ENCODE assay signal across 21 cellular contexts in genomic region chr22:35024364-35024692, GRCh38. TPM values are rescaled to one million over a fixed set of nuclear protein-coding genes. Genes with fewer than 3 reads are reported as not detected.
DNase-seq lines count a peak whose midpoint lies in the region; ATAC-seq, FAIRE-seq and TF ChIP-seq lines count a peak whose summit lies in the region.
"Had no signal": no experiment of that assay in that cellular context is flagged by ENCODE, and none has a peak within 500 bp of the region (broad histone marks: within the 10 kb centered on the region; RNA-seq: fewer than 3 reads in every experiment).

No MANE protein-coding gene starts in this region.

- H3K27ac Mint-ChIP-seq in activated naive CD8-positive, alpha-beta T cell = peak overlapping the region; percentile 4
- H3K27ac Mint-ChIP-seq in activated naive CD8-positive, alpha-beta T cell treated with anti-CD3 and anti-CD28 coated beads, Interleukin-2, amount 50 U/mL, for 24 hours = no peak overlapping the region
- H3K27ac Mint-ChIP-seq: memory B cell; natural killer cell; T-helper 2 cell treated with Interferon-gamma antibody and Interleukin-4, amounts not matched to agents 5 μg/mL and 100 μg/mL, for 36 hours had no signal

- intact Hi-C loops in lower lobe of right lung (cut with DNase I) = no loop called here
- intact Hi-C loops in upper lobe of right lung (cut with DNase I) = no loop called here
- intact Hi-C loops in kidney (cut with DNase I) = no loop called here

- H3K9me3 ChIP-seq in RWPE2 (ENCODE audit: severe bottlenecking) (no peaks in the 10 kb centered on the region), lower lobe of right lung (no peaks in the 10 kb centered on the region), upper lobe of right lung (no peaks in the 10 kb centered on the region), kidney (ENCODE audit: control insufficient read depth in 1 of 2, low read length in 2 of 2) (no peaks in the 10 kb centered on the region)
- H3K9me3 ChIP-seq: adrenal gland, psoas muscle had no signal

- H3K36me3 ChIP-seq in RWPE2 (ENCODE audit: low read depth) = no peaks in the 10 kb centered on the region
- H3K36me3 ChIP-seq in lower lobe of right lung = no peaks in the 10 kb centered on the region
- H3K36me3 ChIP-seq in upper lobe of right lung = no peaks in the 10 kb centered on the region
- no peaks in the 10 kb centered on the region for H3K36me3 ChIP-seq in kidney (ENCODE audit: control insufficient read depth in 1 of 2, insufficient read depth in 2 of 2, low read length in 2 of 2)
- H3K36me3 ChIP-seq: adrenal gland, heart left ventricle had no signal

- no peak for ATAC-seq in activated naive CD8-positive, alpha-beta T cell treated with anti-CD3 and anti-CD28 coated beads, Interleukin-2, amount 50 U/mL, for 24 hours
- ATAC-seq in RWPE2 (ENCODE audit: low read depth) (no peak), lower lobe of right lung (peak; percentile 27 to 33), upper lobe of right lung (no peak)
- ATAC-seq: psoas muscle had no signal

- H3K4me3 Mint-ChIP-seq in activated naive CD8-positive, alpha-beta T cell = no peak overlapping the region
- no peak overlapping the region for H3K4me3 Mint-ChIP-seq in activated naive CD8-positive, alpha-beta T cell treated with anti-CD3 and anti-CD28 coated beads, Interleukin-2, amount 50 U/mL, for 24 hours
- H3K4me3 Mint-ChIP-seq: memory B cell; natural killer cell; T-helper 2 cell treated with Interferon-gamma antibody and Interleukin-4, amounts not matched to agents 5 μg/mL and 100 μg/mL, for 36 hours had no signal

- H3K4me1 ChIP-seq in RWPE2 (ENCODE audit: insufficient read depth, poor library complexity, severe bottlenecking) (no peaks in the 10 kb centered on the region), lower lobe of right lung (no peaks in the 10 kb centered on the region), upper lobe of right lung (no peaks in the 10 kb centered on the region), kidney (ENCODE audit: control insufficient read depth in 1 of 2, insufficient read depth in 1 of 2, low read depth in 1 of 2, low read length in 2 of 2) (no peaks in the 10 kb centered on the region)
- H3K4me1 ChIP-seq: adrenal gland, psoas muscle had no signal

- H3K4me1 Mint-ChIP-seq in activated naive CD8-positive, alpha-beta T cell (ENCODE audit: low read depth) = no peaks in the 10 kb centered on the region
- H3K4me1 Mint-ChIP-seq in activated naive CD8-positive, alpha-beta T cell treated with anti-CD3 and anti-CD28 coated beads, Interleukin-2, amount 50 U/mL, for 24 hours = no peaks in the 10 kb centered on the region
- H3K4me1 Mint-ChIP-seq: memory B cell had no signal

- H3K27me3 ChIP-seq in RWPE2 (ENCODE audit: insufficient read depth, poor library complexity, severe bottlenecking) (no peaks in the 10 kb centered on the region), lower lobe of right lung (ENCODE audit: low read depth) (peaks cover 13% of the 10 kb centered on the region), upper lobe of right lung (peaks cover 12% of the 10 kb centered on the region)

- no peak for DNase-seq in activated naive CD8-positive, alpha-beta T cell treated with anti-CD3 and anti-CD28 coated beads, Interleukin-2, amount 50 U/mL, for 24 hours
- DNase-seq in RWPE2 (ENCODE audit: low spot score) (no peak), lower lobe of right lung (no peak), upper lobe of right lung (peak; percentile 48), KBM-7 (no peak), kidney (no peak)
- no peak for DNase-seq in stimulated activated CD4-positive, alpha-beta T cell treated with anti-CD3 and anti-CD28 coated beads, Interleukin-15, amount 100 ng/mL, for 24 hours
- DNase-seq: activated effector memory CD4-positive, alpha-beta T cell treated with Interleukin-2 at 50 U/mL for 16 hours had no signal

- FAIRE-seq in kidney (lab: Jason Lieb, UNC) = no peak
- FAIRE-seq: keratinocyte, small intestine had no signal

- H3K36me3 Mint-ChIP-seq in activated naive CD8-positive, alpha-beta T cell = no peaks in the 10 kb centered on the region
- H3K36me3 Mint-ChIP-seq in activated naive CD8-positive, alpha-beta T cell treated with anti-CD3 and anti-CD28 coated beads, Interleukin-2, amount 50 U/mL, for 24 hours (ENCODE audit: low read depth) = no peaks in the 10 kb centered on the region
- H3K36me3 Mint-ChIP-seq: memory B cell, natural killer cell had no signal

- H3K9ac ChIP-seq in kidney (ENCODE audit: low read length in 2 of 2) = no peak overlapping the region

- peaks cover 29% of the 10 kb centered on the region for H3K27me3 Mint-ChIP-seq in activated naive CD8-positive, alpha-beta T cell
- H3K27me3 Mint-ChIP-seq in activated naive CD8-positive, alpha-beta T cell treated with anti-CD3 and anti-CD28 coated beads, Interleukin-2, amount 50 U/mL, for 24 hours = peaks cover 39% of the 10 kb centered on the region

- H3K4me3 ChIP-seq in RWPE2 (ENCODE audit: severe bottlenecking) = no peak overlapping the region
- no peak overlapping the region for H3K4me3 ChIP-seq in lower lobe of right lung
- no peak overlapping the region for H3K4me3 ChIP-seq in upper lobe of right lung
- H3K4me3 ChIP-seq in kidney (ENCODE audit: low read length in 2 of 2) = no peak overlapping the region
- H3K4me3 ChIP-seq: adrenal gland, heart left ventricle, psoas muscle had no signal

- TF ChIP-seq CTCF in RWPE2 (IDR thresholded peaks at IDR 0.05; ENCODE audit: poor library complexity, severe bottlenecking) = peak; percentile 62
- TF ChIP-seq CTCF in lower lobe of right lung (IDR thresholded peaks at IDR 0.05) = no peak
- no peak for TF ChIP-seq CTCF in upper lobe of right lung (IDR thresholded peaks at IDR 0.05)
- no peak for TF ChIP-seq CTCF in kidney (IDR thresholded peaks at IDR 0.05; ENCODE audit: borderline replicate concordance, extremely low read depth, insufficient read depth)

- no peak overlapping the region for H3K27ac ChIP-seq in RWPE2 (ENCODE audit: poor library complexity, severe bottlenecking)
- H3K27ac ChIP-seq in lower lobe of right lung = no peak overlapping the region
- no peak overlapping the region for H3K27ac ChIP-seq in upper lobe of right lung
- no peak overlapping the region for H3K27ac ChIP-seq in kidney (ENCODE audit: low read depth in 2 of 2, low read length in 2 of 2)
- H3K27ac ChIP-seq: adrenal gland, heart left ventricle, psoas muscle had no signal

- no peaks in the 10 kb centered on the region for H3K9me3 Mint-ChIP-seq in activated naive CD8-positive, alpha-beta T cell (ENCODE audit: low read depth)
- no peaks in the 10 kb centered on the region for H3K9me3 Mint-ChIP-seq in activated naive CD8-positive, alpha-beta T cell treated with anti-CD3 and anti-CD28 coated beads, Interleukin-2, amount 50 U/mL, for 24 hours
- H3K9me3 Mint-ChIP-seq: natural killer cell; T-helper 2 cell treated with Interferon-gamma antibody and Interleukin-4, amounts not matched to agents 5 μg/mL and 100 μg/mL, for 36 hours had no signal

- in situ Hi-C loops in KBM-7 (cut with MboI; ENCODE audit: low pct_unique_long_range_greater_than_20kb, low sequenced_read_pairs) = no loop called here

RNA-seq across cellular contexts. Expression of gene ISX, which starts 41.6 kb away (rescaled TPM):
- total RNA-seq in lower lobe of right lung = not detected
- not detected for total RNA-seq in upper lobe of right lung
- total RNA-seq in kidney = not detected
- polyA plus RNA-seq in kidney (ENCODE audit: insufficient read depth, low read depth, low replicate concordance) = not detected
- total RNA-seq: A172, heart left ventricle, natural killer cell, psoas muscle, SK-MEL-5, temporal lobe had no signal
- polyA plus RNA-seq: adrenal gland, BJ, heart left ventricle, keratinocyte had no signal

Comparison
In these comparisons a context has a peak if more than half of its experiments do, and no peak if none do; other contexts are left out.
1. ATAC-seq: peak in lower lobe of right lung (2 of 2); none in activated naive CD8-positive, alpha-beta T cell treated with anti-CD3 and anti-CD28 coated beads, Interleukin-2, amount 50 U/mL, for 24 hours (single experiment), RWPE2 (single experiment) and upper lobe of right lung (single experiment).